Comparison of ENCODE assay signal across 15 cellular contexts in genomic region chr12:92300781-92301180, GRCh38.
DNase-seq lines count a peak whose midpoint lies in the region; ATAC-seq, FAIRE-seq and TF ChIP-seq lines count a peak whose summit lies in the region.
"Had no signal": no experiment of that assay in that cellular context is flagged by ENCODE, and none has a peak within 500 bp of the region (broad histone marks: within the 10 kb centered on the region; RNA-seq: fewer than 3 reads in every experiment).

No MANE protein-coding gene starts in this region.

- no peak for TF ChIP-seq POLR2A in GM12891 (IDR thresholded peaks at IDR 0.05; ENCODE audit: low read depth, low read length)
- TF ChIP-seq POLR2A in NB4 (IDR thresholded peaks at IDR 0.05; ENCODE audit: extremely low read depth, insufficient read length) = no peak

- TF ChIP-seq CTCF in NB4 (IDR thresholded peaks at IDR 0.05; ENCODE audit: low read depth, low read length) = no peak
- TF ChIP-seq CTCF in GM13976 (IDR thresholded peaks at IDR 0.05; ENCODE audit: borderline replicate concordance, control extremely low read depth, extremely low read depth, insufficient read depth, missing control alignments) = no peak
- TF ChIP-seq CTCF in mucosa of descending colon (IDR thresholded peaks at IDR 0.05) = no peak

- H3K4me1 ChIP-seq in mucosa of descending colon (ENCODE audit: low read depth) (no peaks in the 10 kb centered on the region), mesenchymal stem cell (ENCODE audit: control insufficient read depth, insufficient read depth, low read depth, low read length) (no peaks in the 10 kb centered on the region)

- no peak overlapping the region for H3K14ac ChIP-seq in mesenchymal stem cell (ENCODE audit: low read length in 2 of 2)

- no peak overlapping the region for H2BK120ac ChIP-seq in mesenchymal stem cell (ENCODE audit: low read depth, low read length)

- H3K9ac ChIP-seq in mesenchymal stem cell (ENCODE audit: low read length) = no peak overlapping the region

- H2BK15ac ChIP-seq in mesenchymal stem cell (ENCODE audit: low read depth, poor library complexity, severe bottlenecking) = no peak overlapping the region

- DNase-seq in GM12891 (ENCODE audit: insufficient read length, low spot score) (no peak), NB4 (ENCODE audit: low read depth) (peak; percentile 19), SKM-1 treated with dmso at 0.1 percent for 144 hours (lab: John Stamatoyannopoulos, UW; ENCODE audit: unreplicated experiment) (peak; percentile 48), pons (ENCODE audit: low spot score) (peak; percentile 28), GM13976 (ENCODE audit: low spot score) (no peak), mucosa of descending colon (no peak), mesenchymal stem cell (no peak)
- DNase-seq in stimulated activated CD4-positive, alpha-beta T cell treated with anti-CD3 and anti-CD28 coated beads, Interleukin-4, amount 100 ng/mL, for 24 hours = no peak
- DNase-seq: BE2C; CD8-positive, alpha-beta memory T cell; NCI-H1930; NCI-H510A treated with DMSO at 0.1 percent for 48 hours; T-cell had no signal

- H3K9me3 ChIP-seq in mucosa of descending colon (no peaks in the 10 kb centered on the region), mesenchymal stem cell (ENCODE audit: control insufficient read depth, low read length) (no peaks in the 10 kb centered on the region)
- H3K9me3 ChIP-seq: BE2C had no signal

- H3K4me2 ChIP-seq in mesenchymal stem cell (ENCODE audit: low read length, poor library complexity, severe bottlenecking) = no peak overlapping the region

- no peak overlapping the region for H4K91ac ChIP-seq in mesenchymal stem cell (ENCODE audit: low read length)

- no peak overlapping the region for H2BK5ac ChIP-seq in mesenchymal stem cell (ENCODE audit: low read depth, low read length, poor library complexity, severe bottlenecking)

- H4K8ac ChIP-seq in mesenchymal stem cell (ENCODE audit: low read length) = no peak overlapping the region

- H3K79me1 ChIP-seq in mesenchymal stem cell (replicated peaks; ENCODE audit: low read length, poor library complexity, severe bottlenecking) = no peaks in the 10 kb centered on the region

- no peaks in the 10 kb centered on the region for H3K36me3 ChIP-seq in mucosa of descending colon (ENCODE audit: low read depth)
- no peaks in the 10 kb centered on the region for H3K36me3 ChIP-seq in mesenchymal stem cell (ENCODE audit: control insufficient read depth in 1 of 2, insufficient read depth in 2 of 2, low read depth in 1 of 2, low read length in 2 of 2)
- H3K36me3 ChIP-seq: BE2C had no signal

- no peak overlapping the region for H3K4me3 ChIP-seq in NB4 (ENCODE audit: low read depth, low read length)
- no peak overlapping the region for H3K4me3 ChIP-seq in mucosa of descending colon
- no peak overlapping the region for H3K4me3 ChIP-seq in mesenchymal stem cell (ENCODE audit: insufficient read depth in 1 of 2, low read depth in 1 of 2, low read length in 2 of 2)

- H2AFZ ChIP-seq in mesenchymal stem cell (ENCODE audit: low read depth, low read length) = no peak overlapping the region

- no peaks in the 10 kb centered on the region for H3K27me3 ChIP-seq in mesenchymal stem cell (ENCODE audit: control insufficient read depth in 1 of 2, insufficient read depth in 1 of 2, low read length in 2 of 2)
- H3K27me3 ChIP-seq: BE2C had no signal

- no peak overlapping the region for H2BK12ac ChIP-seq in mesenchymal stem cell (ENCODE audit: low read length in 2 of 2)

- no peak overlapping the region for H2AK5ac ChIP-seq in mesenchymal stem cell (ENCODE audit: low read length, severe bottlenecking)

- no peak for ATAC-seq in mucosa of descending colon
- ATAC-seq: HCT116, T-cell had no signal

- H3K18ac ChIP-seq in mesenchymal stem cell (ENCODE audit: low read depth in 1 of 2, low read length in 2 of 2) = no peak overlapping the region

- in situ Hi-C loops in GM13976 (cut with MboI; ENCODE audit: low sequenced_read_pairs, unreplicated experiment) = no loop called here

- intact Hi-C loops in mucosa of descending colon (cut with DNase I, micrococcal nuclease) = no loop called here

- no peak overlapping the region for H3K23ac ChIP-seq in mesenchymal stem cell (ENCODE audit: low read length in 2 of 2)

- no CpG with 5 or more reads among the region's 2 CpGs for WGBS in mesenchymal stem cell

- no peak overlapping the region for H3K27ac ChIP-seq in mesenchymal stem cell (ENCODE audit: low read length, poor library complexity, severe bottlenecking)
- H3K27ac ChIP-seq: RWPE1 had no signal

- H3K4ac ChIP-seq in mesenchymal stem cell (ENCODE audit: low read depth in 1 of 2, low read length in 2 of 2) = no peak overlapping the region

- FAIRE-seq in GM12891 (lab: Jason Lieb, UNC) = no peak

TF ChIP-seq in GM12891, 5 proteins besides CTCF, POLR2A, EP300 and RAD21:
- TF ChIP-seq SPI1 (IDR thresholded peaks at IDR 0.05; ENCODE audit: low read depth, low read length) (peak; percentile 40; the same call in 1 of the 2 replicates), POLR2AphosphoS5 (IDR thresholded peaks at IDR 0.05; ENCODE audit: low read depth, low read length) (no peak), PAX5 (IDR thresholded peaks at IDR 0.05; ENCODE audit: insufficient read depth, low read length, severe bottlenecking) (no peak)

Comparison
In these comparisons a context has a peak if more than half of its experiments do, and no peak if none do; other contexts are left out.
1. DNase-seq: peak in NB4 (single experiment), SKM-1 treated with dmso at 0.1 percent for 144 hours (single experiment) and pons (single experiment); none in GM12891 (single experiment), GM13976 (single experiment), mucosa of descending colon (0 of 3), mesenchymal stem cell (single experiment) and stimulated activated CD4-positive, alpha-beta T cell treated with anti-CD3 and anti-CD28 coated beads, Interleukin-4, amount 100 ng/mL, for 24 hours (single experiment).